In the genomic region with DNA sequence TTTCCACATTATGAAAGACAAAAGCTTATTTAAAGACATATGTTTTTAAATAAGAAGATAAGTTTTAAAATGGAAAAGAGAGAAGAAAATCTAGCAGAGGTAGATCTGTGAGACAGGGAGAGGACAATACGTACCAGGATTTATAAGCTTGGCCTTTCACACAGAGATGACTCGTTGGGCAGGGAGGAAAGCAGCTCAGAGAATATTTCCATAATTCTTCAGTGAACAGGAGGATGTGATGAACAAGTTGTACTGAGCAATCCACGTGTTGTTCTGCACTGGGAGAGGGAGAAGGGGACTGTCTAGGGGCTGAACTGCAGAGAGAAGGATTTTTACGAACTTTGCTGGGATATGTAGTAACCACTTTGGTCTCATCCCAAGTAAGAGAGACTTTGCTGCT, we compare ENCODE assay signal across 32 cellular contexts.
DNase-seq lines count a peak whose midpoint lies in the region; ATAC-seq, FAIRE-seq and TF ChIP-seq lines count a peak whose summit lies in the region.
"Had no signal": no experiment of that assay in that cellular context is flagged by ENCODE, and none has a peak within 500 bp of the region (broad histone marks: within the 10 kb centered on the region; RNA-seq: fewer than 3 reads in every experiment).

No MANE protein-coding gene starts in this region.

- 42% methylated on average over 4 of the region's 4 CpGs for WGBS in SK-N-SH (ENCODE audit: low lambda C conversion rate)

- H3K9me1 ChIP-seq in endothelial cell of umbilical vein (replicated peaks; ENCODE audit: control insufficient read depth, extremely low read depth, insufficient read depth, low read length) (no peaks in the 10 kb centered on the region), keratinocyte (ENCODE audit: control insufficient read depth, extremely low read depth, insufficient read depth, low read length) (no peaks in the 10 kb centered on the region)

- H3K36me3 ChIP-seq in SK-N-SH (replicated peaks in 1 of 2; ENCODE audit: control insufficient read depth in 1 of 2, insufficient read depth in 2 of 2, low read length in 1 of 2) (no peaks in the 10 kb centered on the region), endothelial cell of umbilical vein (ENCODE audit: control insufficient read depth in 2 of 2, extremely low read depth in 1 of 2, insufficient read depth in 2 of 2, low read length in 2 of 2) (no peaks in the 10 kb centered on the region), keratinocyte (ENCODE audit: control insufficient read depth in 2 of 2, extremely low read depth in 1 of 2, insufficient read depth in 2 of 2, low read length in 2 of 2) (no peaks in the 10 kb centered on the region), uterus (no peaks in the 10 kb centered on the region)
- H3K36me3 ChIP-seq: cardiac muscle cell, colonic mucosa, gastrocnemius medialis, upper lobe of right lung, WERI-Rb-1 had no signal

- TF ChIP-seq CTCF in SK-N-SH (IDR thresholded peaks at IDR 0.05) (no peak), endothelial cell of umbilical vein (IDR thresholded peaks at IDR 0.05; ENCODE audit: extremely low read depth in 1 of 2, insufficient read depth in 1 of 2, low read depth in 1 of 2, low read length in 2 of 2) (no peak), keratinocyte (optimal IDR thresholded peaks at IDR 0.05 in 1 of 3, IDR thresholded peaks at IDR 0.05 in 1 of 3, conservative IDR thresholded peaks at IDR 0.05 in 1 of 3; ENCODE audit: extremely low read depth in 1 of 3, insufficient read depth in 2 of 3, low read length in 3 of 3) (no peak), uterus (IDR thresholded peaks at IDR 0.05) (no peak)

- TF ChIP-seq RAD21 in SK-N-SH (IDR thresholded peaks at IDR 0.05; ENCODE audit: low read length): no peak

- H3K4me3 ChIP-seq in SK-N-SH (ENCODE audit: low read depth in 2 of 2, low read length in 1 of 2): no peak overlapping the region
- H3K4me3 ChIP-seq in endothelial cell of umbilical vein (replicated peaks in 1 of 3; ENCODE audit: insufficient read depth in 1 of 3, low read depth in 1 of 3, low read length in 3 of 3): no peak overlapping the region
- H3K4me3 ChIP-seq in keratinocyte (ENCODE audit: control insufficient read depth in 2 of 3, extremely low read depth in 1 of 3, insufficient read depth in 2 of 3, low read depth in 1 of 3, low read length in 3 of 3): no peak overlapping the region
- H3K4me3 ChIP-seq in uterus: no peak overlapping the region
- H3K4me3 ChIP-seq: cardiac muscle cell, colonic mucosa, gastrocnemius medialis, smooth muscle cell, upper lobe of right lung had no signal

- H2AFZ ChIP-seq in SK-N-SH (ENCODE audit: low read depth) (0 out of 2 replicates have a peak overlapping the region, but pooled peaks have one; percentile 2), endothelial cell of umbilical vein (ENCODE audit: low read depth, low read length) (peak overlapping the region; percentile 26), keratinocyte (ENCODE audit: control insufficient read depth, low read length) (peak overlapping the region; percentile 6)

- no peaks in the 10 kb centered on the region for H3K9me2 ChIP-seq in SK-N-SH

- no peaks in the 10 kb centered on the region for H3K27me3 ChIP-seq in SK-N-SH (ENCODE audit: insufficient read depth)
- no peaks in the 10 kb centered on the region for H3K27me3 ChIP-seq in endothelial cell of umbilical vein (ENCODE audit: control insufficient read depth in 2 of 2, insufficient read depth in 2 of 2, low read length in 2 of 2)
- no peaks in the 10 kb centered on the region for H3K27me3 ChIP-seq in keratinocyte (ENCODE audit: control insufficient read depth, extremely low read depth, insufficient read depth, low read length)
- H3K27me3 ChIP-seq in uterus: no peaks in the 10 kb centered on the region
- H3K27me3 ChIP-seq: cardiac muscle cell, colonic mucosa, gastrocnemius medialis, upper lobe of right lung had no signal

- H3K4me1 ChIP-seq in SK-N-SH (ENCODE audit: control insufficient read depth in 1 of 2, insufficient read depth in 2 of 2, low read depth in 1 of 2, low read length in 1 of 2) (peaks cover 0 to 17% of the 10 kb centered on the region in 2 experiments; a peak in 1 of 4 replicates), endothelial cell of umbilical vein (ENCODE audit: control insufficient read depth, extremely low read depth, insufficient read depth, low read length) (peaks cover 7% of the 10 kb centered on the region), keratinocyte (ENCODE audit: control insufficient read depth, extremely low read depth, insufficient read depth, low read length) (peaks cover 32% of the 10 kb centered on the region), uterus (no peaks in the 10 kb centered on the region)
- H3K4me1 ChIP-seq: colonic mucosa, gastrocnemius medialis, upper lobe of right lung had no signal

- H3K27ac ChIP-seq in SK-N-SH (ENCODE audit: low read depth in 2 of 2, low read length in 1 of 2) (peak overlapping the region in 1 of 2 experiments; percentile 51; a peak in 2 of 4 replicates), endothelial cell of umbilical vein (ENCODE audit: insufficient read depth, low read depth, low read length) (no peak overlapping the region), keratinocyte (ENCODE audit: control insufficient read depth, insufficient read depth, low read length) (peak overlapping the region; percentile 2), uterus (peak overlapping the region; percentile 11 to 64)
- H3K27ac ChIP-seq: 22Rv1, C4-2B, cardiac muscle cell, colonic mucosa, gastrocnemius medialis, upper lobe of right lung, WERI-Rb-1 had no signal

- H4K20me1 ChIP-seq in SK-N-SH (ENCODE audit: insufficient read depth) (no peaks in the 10 kb centered on the region), endothelial cell of umbilical vein (replicated peaks; ENCODE audit: control insufficient read depth, extremely low read depth, insufficient read depth, low read length) (no peaks in the 10 kb centered on the region), keratinocyte (ENCODE audit: control insufficient read depth, extremely low read depth, insufficient read depth, low read length) (no peaks in the 10 kb centered on the region)

- FAIRE-seq in endothelial cell of umbilical vein (lab: Jason Lieb, UNC) (no peak), keratinocyte (lab: Jason Lieb, UNC) (peak; percentile 60)
- FAIRE-seq: G401.6 had no signal

- ATAC-seq in SK-N-SH treated with all-trans-retinoic acid at 6 μM for 48 hours (no peak; the same call in 2 of the 3 replicates), HG03354 (IDR thresholded peaks at IDR 0.05; ENCODE audit: poor library complexity, severe bottlenecking, unreplicated experiment) (no peak), GM19324 (IDR thresholded peaks at IDR 0.05; ENCODE audit: low FRiP score, unreplicated experiment) (no peak)
- ATAC-seq: gastrocnemius medialis, upper lobe of right lung had no signal

- H3K9me3 ChIP-seq in SK-N-SH: no peaks in the 10 kb centered on the region
- H3K9me3 ChIP-seq in endothelial cell of umbilical vein (replicated peaks; ENCODE audit: control insufficient read depth, insufficient read depth, low read length): no peaks in the 10 kb centered on the region
- no peaks in the 10 kb centered on the region for H3K9me3 ChIP-seq in keratinocyte (ENCODE audit: control insufficient read depth, low read depth, low read length)
- no peaks in the 10 kb centered on the region for H3K9me3 ChIP-seq in uterus
- H3K9me3 ChIP-seq: colonic mucosa, gastrocnemius medialis, upper lobe of right lung had no signal

- H3K9ac ChIP-seq in SK-N-SH (no peak overlapping the region), endothelial cell of umbilical vein (replicated peaks; ENCODE audit: extremely low read depth, insufficient read depth, low read length) (no peak overlapping the region), keratinocyte (ENCODE audit: control insufficient read depth, extremely low read depth, insufficient read depth, low read length) (no peak overlapping the region)

- H3F3A ChIP-seq in SK-N-SH (replicated peaks; ENCODE audit: insufficient read depth): peaks cover 4% of the 10 kb centered on the region

- CTCF ChIA-PET in SK-N-SH (lab: Yijun Ruan, JAX) (no interaction called here), endothelial cell of umbilical vein (lab: Charles Lee) (no interaction called here)

- POLR2A ChIA-PET in SK-N-SH (lab: Yijun Ruan, JAX) (no interaction called here), endothelial cell of umbilical vein (lab: Charles Lee) (no interaction called here)

- DNase-seq in SK-N-SH (no peak), endothelial cell of umbilical vein (ENCODE audit: low read depth, low spot score) (no peak), keratinocyte (ENCODE audit: low read depth, low spot score) (no peak), uterus (peak in 1 of 2 donors; percentile 30), islet precursor cell (no peak)
- DNase-seq: activated CD4-positive, alpha-beta T cell treated with anti-CD3 and anti-CD28 coated beads for 48 hours; activated CD8-positive, alpha-beta memory T cell treated with anti-CD3 and anti-CD28 coated beads for 24 hours; activated T-cell treated with anti-CD3 and anti-CD28 coated beads for 4 hours; aorta; colonic mucosa; COR-L47; DMS53; effector CD4-positive, alpha-beta T cell; gastrocnemius medialis; GOT3; Kasumi-1; NCI-H146; NCI-H345; NCI-H82; nephron progenitor cell; retina; stimulated activated naive CD4-positive, alpha-beta T cell treated with Interleukin-2 at 50 U/mL for 16 hours; upper lobe of right lung; WERI-Rb-1 had no signal

- no peaks in the 10 kb centered on the region for H3K79me2 ChIP-seq in SK-N-SH (ENCODE audit: insufficient read depth)
- no peaks in the 10 kb centered on the region for H3K79me2 ChIP-seq in endothelial cell of umbilical vein (ENCODE audit: control insufficient read depth, insufficient read depth, low read length)
- no peaks in the 10 kb centered on the region for H3K79me2 ChIP-seq in keratinocyte (ENCODE audit: control insufficient read depth, insufficient read depth, low read length)

- no peak for TF ChIP-seq EP300 in SK-N-SH (IDR thresholded peaks at IDR 0.05; ENCODE audit: borderline replicate concordance in 1 of 2, low read depth in 1 of 2, low read length in 1 of 2)

- intact Hi-C loops in endothelial cell of umbilical vein (cut with micrococcal nuclease) (no loop called here), uterus (cut with DNase I; ENCODE audit: low total_unique reads) (no loop called here)

- dilution Hi-C loops in endothelial cell of umbilical vein (cut with MboI; ENCODE audit: extremely low pct_ligation_motif_present, low sequenced_read_pairs): no loop called here
- dilution Hi-C loops in keratinocyte (cut with MboI; ENCODE audit: extremely low pct_ligation_motif_present, low sequenced_read_pairs): no loop called here

- TF ChIP-seq POLR2A in endothelial cell of umbilical vein (IDR thresholded peaks at IDR 0.05; ENCODE audit: low read depth, low read length) (no peak), uterus (IDR thresholded peaks at IDR 0.05) (no peak)

- BruUV-seq in endothelial cell of umbilical vein (replicated peaks; lab: Mats Ljungman, UMichigan): no TSS peak

- H3K4me2 ChIP-seq in SK-N-SH: peak overlapping the region; percentile 19; the same call in 1 of the 2 replicates
- H3K4me2 ChIP-seq in endothelial cell of umbilical vein (ENCODE audit: insufficient read depth, low read length): no peak overlapping the region
- no peak overlapping the region for H3K4me2 ChIP-seq in keratinocyte (ENCODE audit: control insufficient read depth, extremely low read depth, insufficient read depth, low read depth, low read length)
- H3K4me2 ChIP-seq: smooth muscle cell had no signal

TF ChIP-seq in SK-N-SH treated with all-trans-retinoic acid at 6 μM for 48 hours, 23 proteins besides CTCF, POLR2A, EP300 and RAD21 (continues in another document):
- TF ChIP-seq CSDC2 (CRISPR knock-in tag; IDR thresholded peaks at IDR 0.05): no peak
